Comparison of ENCODE assay signal across 31 cellular contexts in the genomic region with DNA sequence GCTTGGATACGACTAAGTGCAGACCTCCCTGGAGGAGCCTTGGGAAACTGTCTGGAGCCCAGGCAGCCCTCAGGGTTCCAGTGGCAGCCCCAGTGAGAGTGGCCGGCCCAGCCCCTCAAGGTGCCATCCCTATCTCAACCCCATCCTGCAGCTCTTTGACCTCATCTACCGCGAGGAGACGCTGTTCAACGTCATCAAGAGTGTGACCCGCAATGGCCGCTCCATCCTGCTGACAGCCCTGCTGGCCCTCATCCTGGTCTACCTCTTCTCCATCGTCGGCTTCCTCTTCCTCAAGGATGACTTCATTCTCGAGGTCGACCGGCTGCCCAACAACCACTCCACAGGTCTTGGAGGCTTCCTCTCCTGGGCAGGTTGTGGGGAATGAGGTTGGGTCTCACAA. TPM values are rescaled to one million over a fixed set of nuclear protein-coding genes. Genes with fewer than 3 reads are reported as not detected.
DNase-seq lines count a peak whose midpoint lies in the region; ATAC-seq and TF ChIP-seq lines count a peak whose summit lies in the region.
"Had no signal": no experiment of that assay in that cellular context is flagged by ENCODE, and none has a peak within 500 bp of the region (broad histone marks: within the 10 kb centered on the region; RNA-seq: fewer than 3 reads in every experiment).

No MANE protein-coding gene starts in this region.

- peak overlapping the region; percentile 71 for H3K27ac Mint-ChIP-seq in activated CD8-positive, alpha-beta T cell treated with anti-CD3 and anti-CD28 coated beads, Interleukin-2, amount 10 ng/mL, durations not matched to agents 7 days and 5 days
- no peak overlapping the region for H3K27ac Mint-ChIP-seq in activated CD8-positive, alpha-beta T cell treated with anti-CD3 and anti-CD28 coated beads for 36 hours
- H3K27ac Mint-ChIP-seq in HFFc6 (peak overlapping the region; percentile 43; the same call in 1 of the 2 replicates), immature natural killer cell (peak overlapping the region; percentile 68 to 98 (median 97))

- no peaks in the 10 kb centered on the region for H3K27me3 ChIP-seq in BLaER1
- H3K27me3 ChIP-seq: MG63, sigmoid colon, tibial nerve had no signal

- POLR2A ChIA-PET in activated CD8-positive, alpha-beta T cell treated with anti-CD3 and anti-CD28 coated beads, Interleukin-2, amount 10 ng/mL, durations not matched to agents 7 days and 5 days (lab: Charles Lee), result no interaction called here
- POLR2A ChIA-PET in activated CD8-positive, alpha-beta T cell treated with anti-CD3 and anti-CD28 coated beads for 36 hours (lab: Charles Lee), result no interaction called here

- peaks cover 52% of the 10 kb centered on the region for H3K4me1 Mint-ChIP-seq in activated CD8-positive, alpha-beta T cell treated with anti-CD3 and anti-CD28 coated beads, Interleukin-2, amount 10 ng/mL, durations not matched to agents 7 days and 5 days (ENCODE audit: low read depth)
- H3K4me1 Mint-ChIP-seq in activated CD8-positive, alpha-beta T cell treated with anti-CD3 and anti-CD28 coated beads for 36 hours (ENCODE audit: low read depth), result peaks cover 47% of the 10 kb centered on the region
- H3K4me1 Mint-ChIP-seq in HFFc6 (ENCODE audit: low read depth), result peaks cover 55% of the 10 kb centered on the region
- H3K4me1 Mint-ChIP-seq in immature natural killer cell, result peaks cover 32 to 42% of the 10 kb centered on the region in 2 donors

- H3K36me3 Mint-ChIP-seq in activated CD8-positive, alpha-beta T cell treated with anti-CD3 and anti-CD28 coated beads, Interleukin-2, amount 10 ng/mL, durations not matched to agents 7 days and 5 days (ENCODE audit: low read depth), result peaks cover 81% of the 10 kb centered on the region
- H3K36me3 Mint-ChIP-seq in activated CD8-positive, alpha-beta T cell treated with anti-CD3 and anti-CD28 coated beads for 36 hours (ENCODE audit: low read depth), result peaks cover 64% of the 10 kb centered on the region
- peaks cover 29% of the 10 kb centered on the region for H3K36me3 Mint-ChIP-seq in HFFc6 (ENCODE audit: low read depth)
- peaks cover 24 to 34% (median 25%) of the 10 kb centered on the region in 3 donors for H3K36me3 Mint-ChIP-seq in immature natural killer cell

- peak overlapping the region; percentile 95 for H3K27ac ChIP-seq in BLaER1
- H3K27ac ChIP-seq: KMS-11, sigmoid colon, SK-N-MC had no signal

- H3K27me3 Mint-ChIP-seq in activated CD8-positive, alpha-beta T cell treated with anti-CD3 and anti-CD28 coated beads, Interleukin-2, amount 10 ng/mL, durations not matched to agents 7 days and 5 days (ENCODE audit: low read depth), result no peaks in the 10 kb centered on the region
- no peaks in the 10 kb centered on the region for H3K27me3 Mint-ChIP-seq in activated CD8-positive, alpha-beta T cell treated with anti-CD3 and anti-CD28 coated beads for 36 hours
- H3K27me3 Mint-ChIP-seq in HFFc6 (ENCODE audit: insufficient read depth) (peaks cover 2% of the 10 kb centered on the region), immature natural killer cell (ENCODE audit: low read depth in 3 of 3) (peaks cover 2 to 9% (median 7%) of the 10 kb centered on the region in 3 donors)
- H3K27me3 Mint-ChIP-seq: brain; CD4-positive, CD25-positive, alpha-beta regulatory T cell had no signal

- no peak for DNase-seq in activated CD8-positive, alpha-beta T cell treated with anti-CD3 and anti-CD28 coated beads, Interleukin-2, amount 10 ng/mL, durations not matched to agents 7 days and 5 days
- DNase-seq in activated CD8-positive, alpha-beta T cell treated with anti-CD3 and anti-CD28 coated beads for 36 hours, result no peak
- no peak for DNase-seq in HFFc6
- no peak for DNase-seq in immature natural killer cell
- no peak for DNase-seq in NCI-H2196 (lab: John Stamatoyannopoulos, UW; ENCODE audit: unreplicated experiment)
- DNase-seq: activated CD8-positive, alpha-beta memory T cell treated with anti-CD3 and anti-CD28 coated beads for 24 hours; activated naive CD4-positive, alpha-beta T cell treated with anti-CD3 and anti-CD28 coated beads, Interleukin-2, amount 50 U/mL, for 16 hours; activated T-cell treated with anti-CD3 and anti-CD28 coated beads, Interleukin-2, amount 50 U/mL, for 4 hours; CD4-positive, CD25-positive, alpha-beta regulatory T cell; EL; GOT3; mesendoderm; MG63; NCI-H1930; NCI-H2171 treated with DMSO at 0.1 percent for 48 hours; NCI-H510A treated with DMSO at 0.1 percent for 48 hours; nucleus accumbens; sigmoid colon; stimulated activated CD4-positive, alpha-beta T cell treated with anti-CD3 and anti-CD28 coated beads, Interleukin-12 subunit alpha, Interleukin-12 subunit beta, amount 100 ng/mL, for 4 hours; stimulated activated CD4-positive, alpha-beta T cell treated with anti-CD3 and anti-CD28 coated beads, Interleukin-2, amount 100 ng/mL, for 48 hours; T-helper 1 cell had no signal

- CTCF ChIA-PET in activated CD8-positive, alpha-beta T cell treated with anti-CD3 and anti-CD28 coated beads, Interleukin-2, amount 10 ng/mL, durations not matched to agents 7 days and 5 days (lab: Charles Lee), result interaction anchor here (1.3 to 5.3 kb wide), 3 partner anchors 10 to 107 kb away, joined by 3 to 19 read pairs (median 9); a partner anchor contains a TSS
- CTCF ChIA-PET in activated CD8-positive, alpha-beta T cell treated with anti-CD3 and anti-CD28 coated beads for 36 hours (lab: Charles Lee), result interaction anchor here (0.6 to 1.3 kb wide), 2 partner anchors 9 to 20 kb away, joined by 3 to 5 read pairs; a partner anchor contains a TSS

- H3K9me3 Mint-ChIP-seq in activated CD8-positive, alpha-beta T cell treated with anti-CD3 and anti-CD28 coated beads, Interleukin-2, amount 10 ng/mL, durations not matched to agents 7 days and 5 days (ENCODE audit: insufficient read depth), result no peaks in the 10 kb centered on the region
- no peaks in the 10 kb centered on the region for H3K9me3 Mint-ChIP-seq in activated CD8-positive, alpha-beta T cell treated with anti-CD3 and anti-CD28 coated beads for 36 hours
- H3K9me3 Mint-ChIP-seq in HFFc6, result no peaks in the 10 kb centered on the region
- no peaks in the 10 kb centered on the region for H3K9me3 Mint-ChIP-seq in immature natural killer cell
- H3K9me3 Mint-ChIP-seq: activated T-cell treated with anti-CD3 and anti-CD28 coated beads, Interleukin-2, amount 50 U/mL, for 4 hours; brain; CD4-positive, CD25-positive, alpha-beta regulatory T cell had no signal

- no peak overlapping the region for H3K4me3 ChIP-seq in BLaER1
- H3K4me3 ChIP-seq: MG63, psoas muscle, sigmoid colon, SK-N-MC, tibial nerve had no signal

- no peak overlapping the region for H3K4me3 Mint-ChIP-seq in activated CD8-positive, alpha-beta T cell treated with anti-CD3 and anti-CD28 coated beads, Interleukin-2, amount 10 ng/mL, durations not matched to agents 7 days and 5 days
- no peak overlapping the region for H3K4me3 Mint-ChIP-seq in activated CD8-positive, alpha-beta T cell treated with anti-CD3 and anti-CD28 coated beads for 36 hours
- H3K4me3 Mint-ChIP-seq in HFFc6 (no peak overlapping the region), immature natural killer cell (no peak overlapping the region)
- H3K4me3 Mint-ChIP-seq: activated T-cell treated with anti-CD3 and anti-CD28 coated beads, Interleukin-2, amount 50 U/mL, for 4 hours; brain; CD4-positive, CD25-positive, alpha-beta regulatory T cell had no signal

- H3K36me3 ChIP-seq in BLaER1, result peaks cover 60% of the 10 kb centered on the region

- H3K4me2 ChIP-seq in BLaER1, result peak overlapping the region; percentile 89
- H3K4me2 ChIP-seq: KMS-11 had no signal

- no peak for TF ChIP-seq CTCF in activated CD8-positive, alpha-beta T cell treated with anti-CD3 and anti-CD28 coated beads for 36 hours (IDR thresholded peaks at IDR 0.05)
- TF ChIP-seq CTCF in HFFc6 (IDR thresholded peaks at IDR 0.05), result no peak

- H4K20me1 ChIP-seq in BLaER1, result no peaks in the 10 kb centered on the region

- intact Hi-C loops in activated CD8-positive, alpha-beta T cell treated with anti-CD3 and anti-CD28 coated beads for 36 hours (cut with micrococcal nuclease), result no loop called here

- peaks cover 79% of the 10 kb centered on the region for H3K4me1 ChIP-seq in BLaER1

- ATAC-seq in activated CD8-positive, alpha-beta T cell treated with anti-CD3 and anti-CD28 coated beads, Interleukin-2, amount 10 ng/mL, durations not matched to agents 7 days and 5 days, result no peak
- ATAC-seq in activated CD8-positive, alpha-beta T cell treated with anti-CD3 and anti-CD28 coated beads for 36 hours, result no peak
- ATAC-seq in GM19328 (IDR thresholded peaks at IDR 0.05; ENCODE audit: unreplicated experiment) (no peak), HG02970 (IDR thresholded peaks at IDR 0.05; ENCODE audit: low FRiP score, unreplicated experiment) (no peak)
- ATAC-seq: activated T-cell treated with anti-CD3 and anti-CD28 coated beads, Interleukin-2, amount 50 U/mL, for 4 hours; psoas muscle had no signal

- no peak overlapping the region for H3K9ac ChIP-seq in BLaER1
- H3K9ac ChIP-seq: KMS-11 had no signal

- no peaks in the 10 kb centered on the region for H3K9me3 ChIP-seq in BLaER1
- H3K9me3 ChIP-seq: MG63, psoas muscle, sigmoid colon, tibial nerve had no signal

RNA-seq across cellular contexts. Expression of a gene that starts 20.7 kb away (rescaled TPM):
- total RNA-seq in activated CD8-positive, alpha-beta T cell treated with anti-CD3 and anti-CD28 coated beads, Interleukin-2, amount 10 ng/mL, durations not matched to agents 7 days and 5 days, result 10 to 100 TPM; 88.1 to 89.6 TPM
- 100 to 1,000 TPM; 127 to 128 TPM for total RNA-seq in activated CD8-positive, alpha-beta T cell treated with anti-CD3 and anti-CD28 coated beads for 36 hours
- total RNA-seq in HFFc6 (2021; fragmentation: NEBNext Ultra II Directional; extraction: Animal tissue kit (Norgen Biotek cat#: 25700)), result 100 to 1,000 TPM; 109 to 167 (median 140) TPM
- 10 to 100 TPM; 27.9 to 48.8 (median 37.4) TPM for polyA plus RNA-seq in immature natural killer cell

RNA-seq across cellular contexts. Expression of a gene that starts 55.9 kb away (rescaled TPM):
- not detected for total RNA-seq in activated CD8-positive, alpha-beta T cell treated with anti-CD3 and anti-CD28 coated beads, Interleukin-2, amount 10 ng/mL, durations not matched to agents 7 days and 5 days
- total RNA-seq in activated CD8-positive, alpha-beta T cell treated with anti-CD3 and anti-CD28 coated beads for 36 hours, result not detected
- total RNA-seq in HFFc6 (2021; fragmentation: NEBNext Ultra II Directional; extraction: Animal tissue kit (Norgen Biotek cat#: 25700)), result under 1 TPM in 4 of 6 experiments, not detected in 2; 0.25 to 0.83 (median 0.50) TPM
- not detected for polyA plus RNA-seq in immature natural killer cell
- total RNA-seq: activated T-cell treated with anti-CD3 and anti-CD28 coated beads, Interleukin-2, amount 50 U/mL, for 4 hours; CD4-positive, CD25-positive, alpha-beta regulatory T cell; dermis microvascular lymphatic vessel endothelial cell; frontal cortex had no signal
- polyA plus RNA-seq: CD4-positive, CD25-positive, alpha-beta regulatory T cell had no signal
